In the genomic region with DNA sequence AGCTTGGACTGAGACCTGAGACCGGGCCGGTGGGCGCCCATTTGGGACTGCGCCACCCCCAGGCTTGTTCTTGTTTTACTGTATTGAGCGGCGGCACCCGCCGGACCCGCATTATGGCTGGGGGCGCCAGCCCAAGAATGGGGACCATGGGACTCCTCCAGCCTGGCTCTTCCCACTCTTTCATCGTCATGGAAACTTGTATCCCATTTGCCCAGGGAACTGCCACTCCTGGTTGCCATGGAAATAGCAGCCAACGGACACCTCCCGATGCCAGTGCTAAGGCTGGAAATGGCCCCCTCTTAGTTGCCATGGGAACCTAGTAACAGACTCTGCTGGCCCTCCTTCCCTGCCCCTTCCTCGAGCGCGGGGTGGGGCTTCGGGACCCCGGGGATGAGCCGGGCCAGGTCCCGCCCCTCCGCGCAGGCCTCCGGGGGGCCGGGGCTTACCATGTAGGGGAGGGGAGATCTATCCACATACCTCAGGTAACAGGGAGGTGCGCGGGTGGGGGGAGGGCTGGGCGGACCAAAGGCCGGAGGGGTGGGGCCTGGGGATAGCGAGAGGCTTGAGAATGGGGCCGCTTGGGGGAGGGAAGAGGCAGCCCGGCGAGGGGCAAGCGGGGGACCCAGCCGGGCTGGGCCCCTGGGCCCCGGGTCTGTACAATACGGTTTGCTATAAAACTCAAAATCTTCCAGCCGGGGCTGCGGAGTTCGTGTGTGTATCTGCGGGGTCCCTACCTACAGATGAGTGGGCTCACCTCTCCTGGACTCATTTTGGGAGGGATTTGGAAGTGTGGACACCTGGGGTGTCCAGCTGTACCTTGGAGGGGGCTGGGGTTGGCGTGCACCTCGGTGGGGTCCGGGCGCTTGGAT, we compare ENCODE assay signal across 1 cellular context.
TF ChIP-seq lines count a peak whose summit lies in the region.

No MANE protein-coding gene starts in this region.

TF ChIP-seq in K562, 482 proteins besides CTCF, POLR2A, EP300 and RAD21 (continued from another document):
- TF ChIP-seq, protein P1, sequence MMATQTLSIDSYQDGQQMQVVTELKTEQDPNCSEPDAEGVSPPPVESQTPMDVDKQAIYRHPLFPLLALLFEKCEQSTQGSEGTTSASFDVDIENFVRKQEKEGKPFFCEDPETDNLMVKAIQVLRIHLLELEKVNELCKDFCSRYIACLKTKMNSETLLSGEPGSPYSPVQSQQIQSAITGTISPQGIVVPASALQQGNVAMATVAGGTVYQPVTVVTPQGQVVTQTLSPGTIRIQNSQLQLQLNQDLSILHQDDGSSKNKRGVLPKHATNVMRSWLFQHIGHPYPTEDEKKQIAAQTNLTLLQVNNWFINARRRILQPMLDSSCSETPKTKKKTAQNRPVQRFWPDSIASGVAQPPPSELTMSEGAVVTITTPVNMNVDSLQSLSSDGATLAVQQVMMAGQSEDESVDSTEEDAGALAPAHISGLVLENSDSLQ (IDR thresholded peaks at IDR 0.05), result peak; percentile 98
TF ChIP-seq in K562: peak in this region for 17.
